ENCODE assay signal across 11 cellular contexts in the genomic region with DNA sequence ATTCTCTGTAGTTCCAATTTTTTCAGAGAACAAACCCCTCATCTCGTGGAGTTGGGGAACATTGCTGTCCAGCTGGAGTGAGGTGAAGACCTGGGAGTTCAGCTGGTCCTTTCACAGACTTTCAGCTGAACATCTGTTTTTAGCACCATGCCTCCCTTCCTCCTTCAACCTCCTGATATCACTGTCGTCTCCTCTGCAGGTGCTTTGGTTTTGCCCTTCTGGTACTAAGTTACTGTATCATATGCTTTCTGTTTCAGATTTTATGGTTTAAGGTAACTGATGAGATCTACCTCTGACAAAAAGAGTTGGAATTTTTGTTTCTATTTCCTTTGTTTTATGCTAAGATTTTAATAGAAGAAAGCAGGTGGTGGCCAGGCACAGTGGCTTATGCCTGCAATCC.
DNase-seq lines count a peak whose midpoint lies in the region; ATAC-seq, FAIRE-seq and TF ChIP-seq lines count a peak whose summit lies in the region.
"Had no signal": no experiment of that assay in that cellular context is flagged by ENCODE, and none has a peak within 500 bp of the region (broad histone marks: within the 10 kb centered on the region; RNA-seq: fewer than 3 reads in every experiment).

No MANE protein-coding gene starts in this region.

- H2AFZ ChIP-seq in GM12878 (ENCODE audit: control insufficient read depth, low read depth, low read length): peak overlapping the region; percentile 23; the same call in 1 of the 2 replicates

- POLR2A ChIA-PET in GM12878 (lab: Charles Lee): no interaction called here

- TF ChIP-seq CTCF in GM12878 (IDR thresholded peaks at IDR 0.05 in 2 of 3, conservative IDR thresholded peaks at IDR 0.05 in 1 of 3; ENCODE audit: control insufficient read depth in 2 of 3, extremely low read depth in 1 of 3, insufficient read depth in 1 of 3, low read depth in 3 of 3, low read length in 3 of 3) (no peak), stomach (IDR thresholded peaks at IDR 0.05) (no peak)

- SMC1A ChIA-PET in GM12878 (lab: Charles Lee; ENCODE audit: uncharacterized antibody, unreplicated experiment): interaction anchor here (1.3 kb wide), 1 partner anchor 8 kb away, joined by 3 read pairs; no protein-coding TSS in a partner anchor

- in situ Hi-C loops in GM12878 (cut with MboI): no loop called here

- no peak for TF ChIP-seq RAD21 in GM12878 (IDR thresholded peaks at IDR 0.05; ENCODE audit: insufficient read depth, low read depth, low read length)

- FAIRE-seq in GM12878 (lab: Jason Lieb, UNC): peak; percentile 35

- no peaks in the 10 kb centered on the region for H3K27me3 ChIP-seq in GM12878 (replicated peaks in 1 of 2; ENCODE audit: control insufficient read depth in 2 of 2, insufficient read depth in 2 of 2, low read length in 1 of 2)
- no peaks in the 10 kb centered on the region for H3K27me3 ChIP-seq in stomach
- H3K27me3 ChIP-seq: gastrocnemius medialis had no signal

- TF ChIP-seq EP300 in GM12878 (IDR thresholded peaks at IDR 0.05; ENCODE audit: borderline replicate concordance in 1 of 2, control insufficient read depth in 1 of 2, low read depth in 2 of 2, low read length in 2 of 2) (no peak), stomach (IDR thresholded peaks at IDR 0.05) (no peak)

- peak overlapping the region; percentile 52; the same call in 1 of the 2 replicates for H3K4me2 ChIP-seq in GM12878 (ENCODE audit: control insufficient read depth, insufficient read depth)

- no TSS peak for BruUV-seq in GM12878 (replicated peaks; lab: Mats Ljungman, UMichigan)

- CTCF ChIA-PET in GM12878 (lab: Yijun Ruan, JAX): interaction anchor here (1.4 kb wide), 1 partner anchor 9 kb away, joined by 3 read pairs; no protein-coding TSS in a partner anchor

- no peaks in the 10 kb centered on the region for H3K79me2 ChIP-seq in GM12878 (ENCODE audit: control insufficient read depth, insufficient read depth, low read length)

- RAD21 ChIA-PET in GM12878 (lab: Charles Lee; ENCODE audit: unreplicated experiment): no interaction called here

- no peaks in the 10 kb centered on the region for H3K4me1 ChIP-seq in GM12878 (ENCODE audit: control insufficient read depth, insufficient read depth, low read length)
- H3K4me1 ChIP-seq in stomach: peaks cover 0 to 4% (median 0%) of the 10 kb centered on the region in 4 donors
- H3K4me1 ChIP-seq: gastrocnemius medialis had no signal

- intact Hi-C loops in GM12878 (cut with micrococcal nuclease; ENCODE audit: unreplicated experiment): no loop called here
- intact Hi-C loops in stomach (cut with DNase I; ENCODE audit: low total_unique reads): no loop called here

- H3K36me3 ChIP-seq in GM12878 (ENCODE audit: control insufficient read depth in 2 of 2, insufficient read depth in 2 of 2, low read length in 1 of 2) (no peaks in the 10 kb centered on the region), stomach (peaks cover 0 to 32% (median 26%) of the 10 kb centered on the region in 4 donors)

- ATAC-seq in GM18498 (IDR thresholded peaks at IDR 0.05; ENCODE audit: unreplicated experiment) (peak; percentile 46), GM19463 (IDR thresholded peaks at IDR 0.05; ENCODE audit: unreplicated experiment) (peak; percentile 77), HG03135 (IDR thresholded peaks at IDR 0.05; ENCODE audit: unreplicated experiment) (peak; percentile 59), GM12878 (no peak)
- ATAC-seq: gastrocnemius medialis had no signal

- DNase-seq in GM12878 (ENCODE audit: low read depth, low spot score) (no peak), stomach (no peak), amygdala (lab: John Stamatoyannopoulos, UW) (no peak), NCI-H1417 (lab: John Stamatoyannopoulos, UW) (no peak)
- DNase-seq in NK-92 treated with Interleukin-12 subunit alpha and Interleukin-12 subunit beta, amount 100 ng/mL, for 24 hours (lab: John Stamatoyannopoulos, UW): no peak
- DNase-seq: amniotic stem cell, gastrocnemius medialis, NCI-H510A treated with DMSO at 0.1 percent for 48 hours had no signal

- H4K20me1 ChIP-seq in GM12878 (ENCODE audit: control insufficient read depth, insufficient read depth): no peaks in the 10 kb centered on the region

- no peak overlapping the region for H3K9ac ChIP-seq in GM12878 (ENCODE audit: control insufficient read depth, insufficient read depth, low read length)

- H3K9me3 ChIP-seq in GM12878 (replicated peaks; ENCODE audit: control insufficient read depth, insufficient read depth, low read length) (peaks cover 6% of the 10 kb centered on the region; the same call in 2 of the 3 replicates), stomach (peaks cover 0 to 12% (median 4%) of the 10 kb centered on the region in 4 donors)

- H3K27ac ChIP-seq in GM12878 (ENCODE audit: control insufficient read depth, insufficient read depth): no peak overlapping the region
- no peak overlapping the region for H3K27ac ChIP-seq in stomach
- H3K27ac ChIP-seq: gastrocnemius medialis had no signal

- 28% methylated on average over 2 of the region's 2 CpGs for WGBS in GM12878 (ENCODE audit: insufficient coverage, insufficient replicate concordance, low lambda C conversion rate, missing lambda C conversion rate)
- 39 to 77% (median 53%) methylated on average over 2 of the region's 2 CpGs for WGBS in stomach, 5 donors

- TF ChIP-seq POLR2A in GM12878 (IDR thresholded peaks at IDR 0.05; ENCODE audit: low read depth, low read length) (no peak), stomach (IDR thresholded peaks at IDR 0.05) (no peak)

- H3K4me3 ChIP-seq in GM12878 (no peak overlapping the region), stomach (no peak overlapping the region)
- H3K4me3 ChIP-seq: gastrocnemius medialis had no signal

TF ChIP-seq in GM12878, 131 proteins besides CTCF, POLR2A, EP300 and RAD21:
- TF ChIP-seq MLLT1 (IDR thresholded peaks at IDR 0.05) (no peak), YY1 (IDR thresholded peaks at IDR 0.05; ENCODE audit: low read depth, low read length) (no peak), MEF2B (IDR thresholded peaks at IDR 0.05; ENCODE audit: partially characterized antibody, poor library complexity, severe bottlenecking) (no peak), NR2C2 (IDR thresholded peaks at IDR 0.05; ENCODE audit: borderline replicate concordance, control insufficient read depth, insufficient read length, low read depth) (no peak), TCF12 (IDR thresholded peaks at IDR 0.05; ENCODE audit: low read depth, low read length) (peak; percentile 42; the same call in 1 of the 2 replicates), ZSCAN29 (IDR thresholded peaks at IDR 0.05) (no peak), ZNF207 (IDR thresholded peaks at IDR 0.05; ENCODE audit: borderline replicate concordance) (no peak), BACH1 (IDR thresholded peaks at IDR 0.05; ENCODE audit: borderline replicate concordance) (no peak), PAX8 (IDR thresholded peaks at IDR 0.05) (no peak), TCF3 (IDR thresholded peaks at IDR 0.05; ENCODE audit: borderline replicate concordance, insufficient read depth, low read depth, low read length) (0 out of 2 replicates have a peak, but pooled peaks have one; percentile 50), SMAD1 (IDR thresholded peaks at IDR 0.05; ENCODE audit: low read depth, partially characterized antibody) (no peak)
